In the genomic region with DNA sequence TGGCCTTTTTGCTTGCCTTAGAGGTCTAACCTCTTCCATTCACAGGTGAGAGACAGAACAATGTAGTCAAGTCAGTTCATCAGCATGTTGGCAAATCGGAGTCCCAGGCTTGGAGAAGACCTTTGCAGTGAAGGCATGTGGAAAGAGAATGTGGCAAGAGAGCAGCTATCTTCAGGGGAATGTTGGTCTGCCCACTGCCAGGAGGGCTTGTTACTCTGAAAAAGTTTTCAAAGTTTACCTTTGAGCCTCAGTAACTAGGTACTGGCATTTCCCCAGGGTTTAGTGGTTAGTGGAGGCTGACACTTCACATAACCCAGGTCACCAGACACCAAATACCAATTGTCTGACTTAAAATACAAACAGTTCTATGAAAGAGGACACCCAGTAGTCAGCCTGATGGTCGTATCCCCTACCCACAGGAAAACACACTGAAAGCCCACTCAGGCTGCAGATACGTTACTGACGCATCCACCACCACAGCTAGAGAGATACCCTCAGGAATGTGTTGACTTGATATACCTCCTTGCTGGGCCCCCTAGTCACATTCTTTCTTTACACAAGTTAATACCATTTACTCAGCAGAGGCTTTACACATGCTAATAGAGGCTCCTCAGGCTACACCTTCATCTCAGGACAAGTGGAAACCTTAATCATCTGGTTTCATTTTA, we compare ENCODE assay signal across 1 cellular context.
TF ChIP-seq lines count a peak whose summit lies in the region.

No MANE protein-coding gene starts in this region.

TF ChIP-seq in SK-N-SH, 30 proteins besides CTCF, POLR2A, EP300 and RAD21 (continued from another document):
- TF ChIP-seq IRF3 (IDR thresholded peaks at IDR 0.05; ENCODE audit: low read depth, low read length) = no peak
- TF ChIP-seq RXRA (IDR thresholded peaks at IDR 0.05; ENCODE audit: borderline replicate concordance, low read depth) = peak; percentile 74
- no peak for TF ChIP-seq GATA2 (CRISPR knock-in tag; IDR thresholded peaks at IDR 0.05)
- TF ChIP-seq NRF1 (IDR thresholded peaks at IDR 0.05; ENCODE audit: low read depth, low read length) = no peak
- peak; percentile 94 for TF ChIP-seq TCF12 (IDR thresholded peaks at IDR 0.05)
- TF ChIP-seq JUND (IDR thresholded peaks at IDR 0.05) = peak; percentile 70
- no peak for TF ChIP-seq TAF1 (IDR thresholded peaks at IDR 0.05; ENCODE audit: borderline replicate concordance, low read depth, low read length)
- TF ChIP-seq FOXM1 (IDR thresholded peaks at IDR 0.05; ENCODE audit: low read depth) = 0 out of 2 replicates have a peak, but pooled peaks have one; percentile 28
- no peak for TF ChIP-seq RFX5 (IDR thresholded peaks at IDR 0.05; ENCODE audit: low read length)
- no peak for TF ChIP-seq RCOR1 (IDR thresholded peaks at IDR 0.05; ENCODE audit: low read length)
- TF ChIP-seq, protein P1, sequence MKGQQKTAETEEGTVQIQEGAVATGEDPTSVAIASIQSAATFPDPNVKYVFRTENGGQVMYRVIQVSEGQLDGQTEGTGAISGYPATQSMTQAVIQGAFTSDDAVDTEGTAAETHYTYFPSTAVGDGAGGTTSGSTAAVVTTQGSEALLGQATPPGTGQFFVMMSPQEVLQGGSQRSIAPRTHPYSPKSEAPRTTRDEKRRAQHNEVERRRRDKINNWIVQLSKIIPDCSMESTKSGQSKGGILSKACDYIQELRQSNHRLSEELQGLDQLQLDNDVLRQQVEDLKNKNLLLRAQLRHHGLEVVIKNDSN (IDR thresholded peaks at IDR 0.05; ENCODE audit: borderline replicate concordance, low read depth) = no peak
- peak; percentile 53; the same call in 1 of the 2 replicates for TF ChIP-seq FOSL2 (IDR thresholded peaks at IDR 0.05; ENCODE audit: borderline replicate concordance, low read depth)
- no peak for TF ChIP-seq ELF1 (IDR thresholded peaks at IDR 0.05)
- peak; percentile 76; the same call in 1 of the 2 replicates for TF ChIP-seq NFIC (IDR thresholded peaks at IDR 0.05; ENCODE audit: borderline replicate concordance)
- TF ChIP-seq SMC3 (IDR thresholded peaks at IDR 0.05; ENCODE audit: low read depth, low read length) = no peak
- no peak for TF ChIP-seq FOXJ3 (CRISPR knock-in tag; IDR thresholded peaks at IDR 0.05)
- TF ChIP-seq GABPA (IDR thresholded peaks at IDR 0.05; ENCODE audit: low read depth) = no peak
- no peak for TF ChIP-seq YY1 (IDR thresholded peaks at IDR 0.05; ENCODE audit: low read depth)
- peak; percentile 27; the same call in 1 of the 2 replicates for TF ChIP-seq REST (IDR thresholded peaks at IDR 0.05; ENCODE audit: low read depth, low read length)
TF ChIP-seq in SK-N-SH: peak in this region for 12.
